Comparison of ENCODE assay signal across 1 cellular context in genomic region chr5:181114844-181115778, GRCh38.
TF ChIP-seq lines count a peak whose summit lies in the region.

No MANE protein-coding gene starts in this region.

TF ChIP-seq in IMR-90, 13 proteins besides CTCF, POLR2A, EP300 and RAD21:
- no peak for TF ChIP-seq SMC3 (IDR thresholded peaks at IDR 0.05; ENCODE audit: low read depth, low read length)
- no peak for TF ChIP-seq MAFK (IDR thresholded peaks at IDR 0.05; ENCODE audit: low read depth, low read length)
- no peak for TF ChIP-seq MXI1 (IDR thresholded peaks at IDR 0.05; ENCODE audit: borderline replicate concordance, low read depth, low read length)
